Comparison of ENCODE assay signal across 9 cellular contexts in genomic region chr6:117615981-117616961, GRCh38. TPM values are rescaled to one million over a fixed set of nuclear protein-coding genes. Genes with fewer than 3 reads are reported as not detected.
DNase-seq lines count a peak whose midpoint lies in the region; ATAC-seq lines count a peak whose summit lies in the region.
"Had no signal": no experiment of that assay in that cellular context is flagged by ENCODE, and none has a peak within 500 bp of the region (broad histone marks: within the 10 kb centered on the region; RNA-seq: fewer than 3 reads in every experiment).

No MANE protein-coding gene starts in this region.

- H3K36me3 Mint-ChIP-seq in activated CD4-positive, alpha-beta T cell treated with anti-CD3 and anti-CD28 coated beads for 36 hours (ENCODE audit: low read depth) = no peaks in the 10 kb centered on the region
- no peaks in the 10 kb centered on the region for H3K36me3 Mint-ChIP-seq in activated CD4-positive, alpha-beta T cell treated with anti-CD3 and anti-CD28 coated beads, Interleukin-2, amount 10 ng/mL, durations not matched to agents 7 days and 5 days (ENCODE audit: low read depth)
- H3K36me3 Mint-ChIP-seq in stimulated activated naive B cell treated with anti-CD40 and anti-IgM and Interleukin-4, amounts not matched to agents 10 μg/mL and 1 μg/mL and 100 μg/mL, for 72 hours = peaks cover 4 to 9% of the 10 kb centered on the region in 2 donors

- no peak overlapping the region for H3K4me3 Mint-ChIP-seq in activated CD4-positive, alpha-beta T cell treated with anti-CD3 and anti-CD28 coated beads for 36 hours
- H3K4me3 Mint-ChIP-seq in activated CD4-positive, alpha-beta T cell treated with anti-CD3 and anti-CD28 coated beads, Interleukin-2, amount 10 ng/mL, durations not matched to agents 7 days and 5 days = no peak overlapping the region
- no peak overlapping the region for H3K4me3 Mint-ChIP-seq in stimulated activated naive B cell treated with anti-CD40 and anti-IgM and Interleukin-4, amounts not matched to agents 10 μg/mL and 1 μg/mL and 100 μg/mL, for 72 hours

- CTCF ChIA-PET in activated CD4-positive, alpha-beta T cell treated with anti-CD3 and anti-CD28 coated beads for 36 hours (lab: Charles Lee) = no interaction called here
- CTCF ChIA-PET in activated CD4-positive, alpha-beta T cell treated with anti-CD3 and anti-CD28 coated beads, Interleukin-2, amount 10 ng/mL, durations not matched to agents 7 days and 5 days (lab: Charles Lee) = no interaction called here

- H3K27me3 Mint-ChIP-seq in activated CD4-positive, alpha-beta T cell treated with anti-CD3 and anti-CD28 coated beads for 36 hours = peaks cover 5% of the 10 kb centered on the region
- H3K27me3 Mint-ChIP-seq in activated CD4-positive, alpha-beta T cell treated with anti-CD3 and anti-CD28 coated beads, Interleukin-2, amount 10 ng/mL, durations not matched to agents 7 days and 5 days = peaks cover 5% of the 10 kb centered on the region
- H3K27me3 Mint-ChIP-seq in stimulated activated naive B cell treated with anti-CD40 and anti-IgM and Interleukin-4, amounts not matched to agents 10 μg/mL and 1 μg/mL and 100 μg/mL, for 72 hours = peaks cover 0 to 13% of the 10 kb centered on the region in 2 donors

- POLR2A ChIA-PET in activated CD4-positive, alpha-beta T cell treated with anti-CD3 and anti-CD28 coated beads for 36 hours (lab: Charles Lee) = no interaction called here
- POLR2A ChIA-PET in activated CD4-positive, alpha-beta T cell treated with anti-CD3 and anti-CD28 coated beads, Interleukin-2, amount 10 ng/mL, durations not matched to agents 7 days and 5 days (lab: Charles Lee) = no interaction called here

- peak overlapping the region; percentile 66 for H3K27ac Mint-ChIP-seq in activated CD4-positive, alpha-beta T cell treated with anti-CD3 and anti-CD28 coated beads for 36 hours
- H3K27ac Mint-ChIP-seq in activated CD4-positive, alpha-beta T cell treated with anti-CD3 and anti-CD28 coated beads, Interleukin-2, amount 10 ng/mL, durations not matched to agents 7 days and 5 days = no peak overlapping the region
- H3K27ac Mint-ChIP-seq in stimulated activated naive B cell treated with anti-CD40 and anti-IgM and Interleukin-4, amounts not matched to agents 10 μg/mL and 1 μg/mL and 100 μg/mL, for 72 hours = peak overlapping the region; percentile 73

- intact Hi-C loops in activated CD4-positive, alpha-beta T cell treated with anti-CD3 and anti-CD28 coated beads for 36 hours (cut with DNase I, micrococcal nuclease) = loop anchor here in 1 of 2 experiments (5.0 kb wide), 1 partner anchor 61 kb away; the partner anchor contains the start of gene NUS1

- H3K9me3 Mint-ChIP-seq in activated CD4-positive, alpha-beta T cell treated with anti-CD3 and anti-CD28 coated beads for 36 hours (ENCODE audit: low read depth) = peaks cover 2% of the 10 kb centered on the region
- H3K9me3 Mint-ChIP-seq in activated CD4-positive, alpha-beta T cell treated with anti-CD3 and anti-CD28 coated beads, Interleukin-2, amount 10 ng/mL, durations not matched to agents 7 days and 5 days = peaks cover 2% of the 10 kb centered on the region
- H3K9me3 Mint-ChIP-seq in stimulated activated naive B cell treated with anti-CD40 and anti-IgM and Interleukin-4, amounts not matched to agents 10 μg/mL and 1 μg/mL and 100 μg/mL, for 72 hours = peaks cover 12 to 14% of the 10 kb centered on the region in 2 donors

- H3K4me1 Mint-ChIP-seq in activated CD4-positive, alpha-beta T cell treated with anti-CD3 and anti-CD28 coated beads for 36 hours = peaks cover 21% of the 10 kb centered on the region
- peaks cover 11% of the 10 kb centered on the region for H3K4me1 Mint-ChIP-seq in activated CD4-positive, alpha-beta T cell treated with anti-CD3 and anti-CD28 coated beads, Interleukin-2, amount 10 ng/mL, durations not matched to agents 7 days and 5 days
- peaks cover 10 to 21% of the 10 kb centered on the region in 2 donors for H3K4me1 Mint-ChIP-seq in stimulated activated naive B cell treated with anti-CD40 and anti-IgM and Interleukin-4, amounts not matched to agents 10 μg/mL and 1 μg/mL and 100 μg/mL, for 72 hours

- DNase-seq in activated CD4-positive, alpha-beta T cell treated with anti-CD3 and anti-CD28 coated beads for 36 hours = peak; percentile 46
- DNase-seq in activated CD4-positive, alpha-beta T cell treated with anti-CD3 and anti-CD28 coated beads, Interleukin-2, amount 10 ng/mL, durations not matched to agents 7 days and 5 days = no peak
- DNase-seq in activated T-cell treated with anti-CD3 and anti-CD28 coated beads for 4 hours (peak; percentile 24), iPS DF 4.7 (ENCODE audit: extremely low read depth, low spot score) (peak; percentile 60), foreskin melanocyte (no peak), NCI-H526 (lab: John Stamatoyannopoulos, UW) (no peak)
- DNase-seq in stimulated activated naive B cell treated with anti-CD40 and anti-IgM and Interleukin-4, amounts not matched to agents 10 μg/mL and 1 μg/mL and 100 μg/mL, for 72 hours = peak; percentile 13
- DNase-seq: Kasumi-1 had no signal

- ATAC-seq in activated CD4-positive, alpha-beta T cell treated with anti-CD3 and anti-CD28 coated beads for 36 hours = peak; percentile 53
- ATAC-seq in stimulated activated naive B cell treated with anti-CD40 and anti-IgM and Interleukin-4, amounts not matched to agents 10 μg/mL and 1 μg/mL and 100 μg/mL, for 72 hours (replicated peaks) = no peak
- no peak for ATAC-seq in GM21619 (IDR thresholded peaks at IDR 0.05; ENCODE audit: unreplicated experiment)

RNA-seq across cellular contexts. Expression of gene GOPC, which starts 14.0 kb away (rescaled TPM):
- total RNA-seq in activated CD4-positive, alpha-beta T cell treated with anti-CD3 and anti-CD28 coated beads for 36 hours = 10 to 100 TPM; 13.3 to 15.5 TPM
- total RNA-seq in activated CD4-positive, alpha-beta T cell treated with anti-CD3 and anti-CD28 coated beads, Interleukin-2, amount 10 ng/mL, durations not matched to agents 7 days and 5 days = 10 to 100 TPM; 24.1 to 25.4 TPM

RNA-seq across cellular contexts. Expression of gene NUS1, which starts 59.0 kb away (rescaled TPM):
- total RNA-seq in activated CD4-positive, alpha-beta T cell treated with anti-CD3 and anti-CD28 coated beads for 36 hours = 10 to 100 TPM; 34.0 to 38.3 TPM
- total RNA-seq in activated CD4-positive, alpha-beta T cell treated with anti-CD3 and anti-CD28 coated beads, Interleukin-2, amount 10 ng/mL, durations not matched to agents 7 days and 5 days = 10 to 100 TPM; 25.4 to 27.8 TPM

Comparison
In these comparisons a context has a peak if more than half of its experiments do, and no peak if none do; other contexts are left out.
1. DNase-seq: peak in activated CD4-positive, alpha-beta T cell treated with anti-CD3 and anti-CD28 coated beads for 36 hours (single experiment), activated T-cell treated with anti-CD3 and anti-CD28 coated beads for 4 hours (single experiment), iPS DF 4.7 (single experiment) and stimulated activated naive B cell treated with anti-CD40 and anti-IgM and Interleukin-4, amounts not matched to agents 10 μg/mL and 1 μg/mL and 100 μg/mL, for 72 hours (single experiment); none in activated CD4-positive, alpha-beta T cell treated with anti-CD3 and anti-CD28 coated beads, Interleukin-2, amount 10 ng/mL, durations not matched to agents 7 days and 5 days (single experiment), foreskin melanocyte (single experiment) and NCI-H526 (0 of 2).